ENCODE assay signal across 15 cellular contexts in the genomic region with DNA sequence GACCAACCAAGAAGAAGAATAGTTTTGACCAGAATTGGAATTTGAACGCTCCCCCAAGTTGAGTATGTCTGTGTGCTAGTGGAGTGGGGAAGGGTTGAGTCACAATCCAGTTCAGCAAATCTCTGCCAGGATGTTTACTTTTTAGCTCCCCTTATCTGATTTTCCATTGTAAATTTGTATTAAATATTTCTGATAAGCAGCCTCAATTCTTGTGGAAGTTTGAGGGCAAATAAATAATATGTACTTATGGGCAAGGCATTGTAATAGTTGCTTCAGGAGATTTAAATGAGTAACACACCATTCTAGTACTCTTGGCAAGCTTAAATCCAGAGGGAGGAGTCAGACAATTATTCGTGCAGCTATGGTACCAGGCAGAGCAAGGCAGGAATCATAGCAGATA. TPM values are rescaled to one million over a fixed set of nuclear protein-coding genes. Genes with fewer than 3 reads are reported as not detected.
A peak's percentile ranks its signal among the peaks of the same experiment; 100 is the strongest.
DNase-seq lines count a peak whose midpoint lies in the region; ATAC-seq and TF ChIP-seq lines count a peak whose summit lies in the region.
"Had no signal": no experiment of that assay in that cellular context is flagged by ENCODE, and none has a peak within 500 bp of the region (broad histone marks: within the 10 kb centered on the region; RNA-seq: fewer than 3 reads in every experiment).

No MANE protein-coding gene starts in this region.

- H3K4me1 ChIP-seq in HEK293 (ENCODE audit: control insufficient read depth, insufficient read depth, low read length), result peaks cover 27% of the 10 kb centered on the region
- no peaks in the 10 kb centered on the region for H3K4me1 ChIP-seq in esophagus muscularis mucosa
- H3K4me1 ChIP-seq: parathyroid adenoma had no signal

- CTCF ChIA-PET in HEK293 (lab: Yijun Ruan, JAX), result interaction anchor here (1.4 kb wide), 1 partner anchor 28 kb away, joined by 4 read pairs; no protein-coding TSS in a partner anchor
- CTCF ChIA-PET in activated CD8-positive, alpha-beta T cell treated with anti-CD3 and anti-CD28 coated beads, Interleukin-2, amount 10 ng/mL, durations not matched to agents 7 days and 5 days (lab: Charles Lee), result interaction anchor here (1.0 kb wide), 1 partner anchor 59 kb away, joined by 5 read pairs; no protein-coding TSS in a partner anchor

- POLR2A ChIA-PET in HEK293 (lab: Yijun Ruan, JAX), result interaction anchor here (0.6 to 1.2 kb wide), 4 partner anchors 14 to 72 kb away, joined by 3 to 5 read pairs (median 4); a partner anchor contains a TSS
- POLR2A ChIA-PET in activated CD8-positive, alpha-beta T cell treated with anti-CD3 and anti-CD28 coated beads, Interleukin-2, amount 10 ng/mL, durations not matched to agents 7 days and 5 days (lab: Charles Lee), result no interaction called here

- no peaks in the 10 kb centered on the region for H3K9me3 Mint-ChIP-seq in activated CD8-positive, alpha-beta T cell treated with anti-CD3 and anti-CD28 coated beads, Interleukin-2, amount 10 ng/mL, durations not matched to agents 7 days and 5 days (ENCODE audit: insufficient read depth)
- H3K9me3 Mint-ChIP-seq: activated naive CD8-positive, alpha-beta T cell treated with anti-CD3 and anti-CD28 coated beads, Interleukin-2, amount 10 ng/mL, durations not matched to agents 7 days and 5 days; T-cell had no signal

- H3K27ac Mint-ChIP-seq in activated CD8-positive, alpha-beta T cell treated with anti-CD3 and anti-CD28 coated beads, Interleukin-2, amount 10 ng/mL, durations not matched to agents 7 days and 5 days, result no peak overlapping the region
- H3K27ac Mint-ChIP-seq: activated naive CD8-positive, alpha-beta T cell treated with anti-CD3 and anti-CD28 coated beads, Interleukin-2, amount 10 ng/mL, durations not matched to agents 7 days and 5 days; T-cell had no signal

- H3K36me3 ChIP-seq in HEK293 (ENCODE audit: control insufficient read depth in 2 of 2, insufficient read depth in 1 of 2, low read length in 2 of 2) (no peaks in the 10 kb centered on the region; a peak in 1 of 3 replicates), esophagus muscularis mucosa (no peaks in the 10 kb centered on the region)

- H3K27me3 Mint-ChIP-seq in activated CD8-positive, alpha-beta T cell treated with anti-CD3 and anti-CD28 coated beads, Interleukin-2, amount 10 ng/mL, durations not matched to agents 7 days and 5 days (ENCODE audit: low read depth), result peaks cover 2% of the 10 kb centered on the region
- H3K27me3 Mint-ChIP-seq: T-cell had no signal

- DNase-seq in fibroblast of the conjunctiva (ENCODE audit: low read depth), result peak; percentile 18
- DNase-seq in omental fat pad (ENCODE audit: low spot score), result no peak
- no peak for DNase-seq in activated CD8-positive, alpha-beta T cell treated with anti-CD3 and anti-CD28 coated beads, Interleukin-2, amount 10 ng/mL, durations not matched to agents 7 days and 5 days
- DNase-seq in esophagus muscularis mucosa (ENCODE audit: extremely low spot score), result no peak
- DNase-seq: activated CD8-positive, alpha-beta memory T cell treated with anti-CD3 and anti-CD28 coated beads for 24 hours; activated naive CD8-positive, alpha-beta T cell treated with anti-CD3 and anti-CD28 coated beads, Interleukin-2, amount 10 ng/mL, durations not matched to agents 7 days and 5 days; C1 segment of cervical spinal cord; T-cell; testis had no signal

- no peaks in the 10 kb centered on the region for H3K4me1 Mint-ChIP-seq in activated CD8-positive, alpha-beta T cell treated with anti-CD3 and anti-CD28 coated beads, Interleukin-2, amount 10 ng/mL, durations not matched to agents 7 days and 5 days (ENCODE audit: low read depth)
- H3K4me1 Mint-ChIP-seq: activated naive CD8-positive, alpha-beta T cell treated with anti-CD3 and anti-CD28 coated beads, Interleukin-2, amount 10 ng/mL, durations not matched to agents 7 days and 5 days; T-cell had no signal

- ATAC-seq in SK-N-SH treated with all-trans-retinoic acid at 6 μM for 48 hours (peak; percentile 32; the same call in 1 of the 3 replicates), omental fat pad (ENCODE audit: low FRiP score) (peak; percentile 55), GM18868 (IDR thresholded peaks at IDR 0.05; ENCODE audit: unreplicated experiment) (no peak), HG03135 (IDR thresholded peaks at IDR 0.05; ENCODE audit: unreplicated experiment) (no peak)
- no peak for ATAC-seq in activated CD8-positive, alpha-beta T cell treated with anti-CD3 and anti-CD28 coated beads, Interleukin-2, amount 10 ng/mL, durations not matched to agents 7 days and 5 days
- ATAC-seq: T-cell had no signal

- H3K4me3 Mint-ChIP-seq in activated CD8-positive, alpha-beta T cell treated with anti-CD3 and anti-CD28 coated beads, Interleukin-2, amount 10 ng/mL, durations not matched to agents 7 days and 5 days, result no peak overlapping the region
- H3K4me3 Mint-ChIP-seq: activated naive CD8-positive, alpha-beta T cell treated with anti-CD3 and anti-CD28 coated beads, Interleukin-2, amount 10 ng/mL, durations not matched to agents 7 days and 5 days; T-cell had no signal

- intact Hi-C loops in esophagus muscularis mucosa (cut with DNase I), result no loop called here

- no peaks in the 10 kb centered on the region for H3K9me3 ChIP-seq in HEK293 (ENCODE audit: control insufficient read depth, insufficient read depth, low read depth, low read length)
- H3K9me3 ChIP-seq in esophagus muscularis mucosa, result no peaks in the 10 kb centered on the region
- H3K9me3 ChIP-seq: testis had no signal

- no peaks in the 10 kb centered on the region for H3K27me3 ChIP-seq in esophagus muscularis mucosa
- H3K27me3 ChIP-seq: testis had no signal

- TF ChIP-seq EP300 in esophagus muscularis mucosa (IDR thresholded peaks at IDR 0.05), result no peak

- 51% methylated on average over 2 of the region's 2 CpGs for WGBS in esophagus muscularis mucosa

- H3K4me3 ChIP-seq in HEK293 (ENCODE audit: low read depth, low read length) (no peak overlapping the region), esophagus muscularis mucosa (no peak overlapping the region)
- H3K4me3 ChIP-seq: testis had no signal

- no peaks in the 10 kb centered on the region for H3K36me3 Mint-ChIP-seq in activated CD8-positive, alpha-beta T cell treated with anti-CD3 and anti-CD28 coated beads, Interleukin-2, amount 10 ng/mL, durations not matched to agents 7 days and 5 days (ENCODE audit: low read depth)
- H3K36me3 Mint-ChIP-seq: activated naive CD8-positive, alpha-beta T cell treated with anti-CD3 and anti-CD28 coated beads, Interleukin-2, amount 10 ng/mL, durations not matched to agents 7 days and 5 days; T-cell had no signal

- TF ChIP-seq POLR2A in esophagus muscularis mucosa (IDR thresholded peaks at IDR 0.05; ENCODE audit: low read depth), result no peak

- TF ChIP-seq CTCF in HEK293 (tag by site-specific recombination; IDR thresholded peaks at IDR 0.05), result no peak
- TF ChIP-seq CTCF in omental fat pad (IDR thresholded peaks at IDR 0.05), result no peak
- no peak for TF ChIP-seq CTCF in esophagus muscularis mucosa (IDR thresholded peaks at IDR 0.05)

- H3K27ac ChIP-seq in HEK293 (ENCODE audit: extremely low read depth, low read depth, low read length) (no peak overlapping the region), esophagus muscularis mucosa (replicated peaks in 1 of 4) (no peak overlapping the region)
- H3K27ac ChIP-seq: parathyroid adenoma, testis had no signal

TF ChIP-seq in HEK293, 187 proteins besides CTCF, POLR2A, EP300 and RAD21:
- TF ChIP-seq ZNF664 (tag by site-specific recombination; IDR thresholded peaks at IDR 0.05), result peak; percentile 82
- no peak for TF ChIP-seq ZNF214 (tag by site-specific recombination; IDR thresholded peaks at IDR 0.05; ENCODE audit: borderline replicate concordance)
- no peak for TF ChIP-seq PRDM1 (tag by site-specific recombination; IDR thresholded peaks at IDR 0.05)
- no peak for TF ChIP-seq ZBTB17 (tag by site-specific recombination; IDR thresholded peaks at IDR 0.05)
- no peak for TF ChIP-seq ZNF501 (tag by site-specific recombination; IDR thresholded peaks at IDR 0.05)
- TF ChIP-seq TCF7L2 (IDR thresholded peaks at IDR 0.05; ENCODE audit: borderline replicate concordance, low read depth, low read length), result no peak
- no peak for TF ChIP-seq KLF7 (tag by site-specific recombination; IDR thresholded peaks at IDR 0.05; ENCODE audit: borderline replicate concordance)
- TF ChIP-seq ZBTB1 (tag by site-specific recombination; IDR thresholded peaks at IDR 0.05), result no peak

TF ChIP-seq in SK-N-SH treated with all-trans-retinoic acid at 6 μM for 48 hours, 23 proteins besides CTCF, POLR2A, EP300 and RAD21:
- TF ChIP-seq TCF4 (CRISPR knock-in tag; IDR thresholded peaks at IDR 0.05; ENCODE audit: borderline replicate concordance) (no peak), ISL1 (CRISPR knock-in tag; IDR thresholded peaks at IDR 0.05) (peak; percentile 44)
TF ChIP-seq in SK-N-SH treated with all-trans-retinoic acid at 6 μM for 48 hours: peak in this region for 1.

RNA-seq across cellular contexts. Expression of a gene that starts 14.4 kb away (rescaled TPM):
- total RNA-seq in omental fat pad, result 10 to 100 TPM in 3 of 4 donors, under 1 TPM in 1; 0.63 to 61.8 (median 19.5) TPM
- under 1 TPM; 0.26 to 0.34 TPM for total RNA-seq in activated CD8-positive, alpha-beta T cell treated with anti-CD3 and anti-CD28 coated beads, Interleukin-2, amount 10 ng/mL, durations not matched to agents 7 days and 5 days
- 1 to 10 TPM in 2 of 4 donors, under 1 TPM in 2; 0.33 to 1.4 (median 0.82) TPM for total RNA-seq in esophagus muscularis mucosa
- total RNA-seq: LHCN-M2 had no signal

Comparison
In these comparisons a context has a peak if more than half of its experiments do, and no peak if none do; other contexts are left out.
1. ATAC-seq: peak in SK-N-SH treated with all-trans-retinoic acid at 6 μM for 48 hours (single experiment) and omental fat pad (single experiment); none in activated CD8-positive, alpha-beta T cell treated with anti-CD3 and anti-CD28 coated beads, Interleukin-2, amount 10 ng/mL, durations not matched to agents 7 days and 5 days (single experiment), GM18868 (single experiment) and HG03135 (single experiment).